23 cellular contexts compared by ENCODE assay signal in genomic region chr1:219806642-219807041, GRCh38.
DNase-seq lines count a peak whose midpoint lies in the region; ATAC-seq and TF ChIP-seq lines count a peak whose summit lies in the region.
"Had no signal": no experiment of that assay in that cellular context is flagged by ENCODE, and none has a peak within 500 bp of the region (broad histone marks: within the 10 kb centered on the region; RNA-seq: fewer than 3 reads in every experiment).

No MANE protein-coding gene starts in this region.

- no peak for TF ChIP-seq CTCF in DND-41 (IDR thresholded peaks at IDR 0.05; ENCODE audit: borderline replicate concordance, extremely low read depth, low read length, poor library complexity, severe bottlenecking)

- H3K27me3 ChIP-seq in DND-41 (ENCODE audit: insufficient read depth, low read length, poor library complexity), result peaks cover 3% of the 10 kb centered on the region
- H3K27me3 ChIP-seq: SJSA1 had no signal

- DNase-seq in DND-41, result peak; percentile 5
- DNase-seq in NCI-H2107 (lab: John Stamatoyannopoulos, UW), result peak; percentile 28
- DNase-seq in SW480 (ENCODE audit: low spot score), result peak; percentile 91
- DNase-seq in fibroblast of peridontal ligament (ENCODE audit: extremely low read depth), result peak; percentile 61
- no peak for DNase-seq in NCI-H2196 (lab: John Stamatoyannopoulos, UW; ENCODE audit: unreplicated experiment)
- no peak for DNase-seq in mucosa of gallbladder (ENCODE audit: low spot score)
- no peak for DNase-seq in NOMO-1 (lab: John Stamatoyannopoulos, UW; ENCODE audit: unreplicated experiment in 2 of 2)
- DNase-seq: COR-L47, DMS 273 treated with DMSO at 0.1 percent for 48 hours, GDM1, GM23248, MV-4-11, NCI-H1417, NCI-H1930, NCI-H510A, NCI-H82, SW 1271 had no signal

- no peak overlapping the region for H3K4me3 ChIP-seq in DND-41 (ENCODE audit: low read depth in 1 of 2, low read length in 2 of 2)
- H3K4me3 ChIP-seq: GM23248, HAP-1, SJSA1 had no signal

- H3K9ac ChIP-seq in DND-41 (ENCODE audit: low read depth, low read length), result no peak overlapping the region
- H3K9ac ChIP-seq: GM23248, KMS-11 had no signal

- no peak overlapping the region for H2AFZ ChIP-seq in DND-41 (ENCODE audit: low read depth, low read length)
- H2AFZ ChIP-seq: GM23248 had no signal

- H4K20me1 ChIP-seq in DND-41 (ENCODE audit: insufficient read depth, low read length), result no peaks in the 10 kb centered on the region

- H3K9me3 ChIP-seq in DND-41 (ENCODE audit: insufficient read depth, low read length, severe bottlenecking), result no peaks in the 10 kb centered on the region
- H3K9me3 ChIP-seq: HAP-1, SJSA1 had no signal

- H3K4me1 ChIP-seq in DND-41 (ENCODE audit: insufficient read depth, low read length), result no peaks in the 10 kb centered on the region
- H3K4me1 ChIP-seq: SJSA1 had no signal

- peak; percentile 69; the same call in 2 of the 3 replicates for ATAC-seq in DND-41 (ENCODE audit: insufficient read depth, low read depth)
- ATAC-seq in HG02870 (IDR thresholded peaks at IDR 0.05; ENCODE audit: unreplicated experiment), result no peak
- ATAC-seq: HepG2, Panc1 had no signal

- H3K79me2 ChIP-seq in DND-41 (ENCODE audit: insufficient read depth, low read length), result no peaks in the 10 kb centered on the region

- H3K27ac ChIP-seq in DND-41 (ENCODE audit: low read length), result no peak overlapping the region
- H3K27ac ChIP-seq: GM23248, KMS-11, SJSA1 had no signal

- H3K4me2 ChIP-seq in DND-41 (ENCODE audit: insufficient read depth, low read length), result no peak overlapping the region
- H3K4me2 ChIP-seq: KMS-11 had no signal

- H3K36me3 ChIP-seq in DND-41 (ENCODE audit: insufficient read depth, low read length), result no peaks in the 10 kb centered on the region
- H3K36me3 ChIP-seq: HAP-1, SJSA1 had no signal

Comparison
In these comparisons a context has a peak if more than half of its experiments do, and no peak if none do; other contexts are left out.
1. DNase-seq: peak in DND-41 (single experiment), NCI-H2107 (single experiment), SW480 (single experiment) and fibroblast of peridontal ligament (single experiment); none in NCI-H2196 (single experiment), mucosa of gallbladder (single experiment) and NOMO-1 (0 of 2).